ENCODE assay signal across 7 cellular contexts in the genomic region with DNA sequence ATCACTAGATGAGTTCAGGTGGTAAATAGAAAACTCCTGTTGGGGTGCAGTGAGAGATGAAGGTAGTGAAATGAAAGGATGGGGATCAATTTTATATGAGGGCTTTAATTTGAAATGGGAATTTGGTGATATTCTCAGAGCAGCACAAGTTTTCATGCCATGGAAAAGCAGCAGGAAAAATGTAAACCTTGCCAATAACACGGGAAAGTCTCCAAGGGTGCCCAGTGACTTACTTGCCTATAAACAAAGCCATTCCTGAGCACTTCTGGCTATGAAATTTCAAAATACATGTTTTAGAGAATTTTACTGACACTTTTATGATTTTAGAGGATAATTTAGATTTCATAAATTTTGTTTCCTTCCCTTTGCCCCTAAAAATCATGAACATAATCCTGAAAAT. TPM values are rescaled to one million over a fixed set of nuclear protein-coding genes. Genes with fewer than 3 reads are reported as not detected.
"Had no signal": no experiment of that assay in that cellular context is flagged by ENCODE, and none has a peak within 500 bp of the region (broad histone marks: within the 10 kb centered on the region; RNA-seq: fewer than 3 reads in every experiment).

No MANE protein-coding gene starts in this region.

- DNase-seq: IMR-90, KBM-7, KG1 had no signal

RNA-seq across cellular contexts. Expression of a gene that starts 16.4 kb away (rescaled TPM):
- total RNA-seq: HepG2, HT-29, HT1080, IMR-90, K562 had no signal
